Comparison of ENCODE assay signal across 23 cellular contexts in the genomic region with DNA sequence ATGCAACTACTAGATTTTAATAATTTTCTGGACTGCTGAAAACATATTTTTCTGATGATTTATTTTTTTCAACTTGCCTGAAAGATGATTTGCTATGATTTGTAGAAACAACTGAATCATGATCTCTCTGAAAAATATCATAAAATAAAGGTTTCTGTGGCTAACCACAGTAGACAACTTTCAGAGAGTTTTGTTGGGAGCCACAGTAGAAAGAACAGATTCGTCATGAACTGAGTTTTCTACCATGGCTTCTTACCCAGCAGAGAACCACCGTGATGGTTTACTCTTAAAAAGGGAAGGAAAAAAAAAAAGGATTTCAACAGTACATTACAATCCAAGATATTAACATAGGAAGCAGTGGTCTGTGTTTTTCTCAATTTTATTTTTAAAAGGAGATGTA. TPM values are rescaled to one million over a fixed set of nuclear protein-coding genes. Genes with fewer than 3 reads are reported as not detected.
A peak's percentile ranks its signal among the peaks of the same experiment; 100 is the strongest.
DNase-seq lines count a peak whose midpoint lies in the region; ATAC-seq and TF ChIP-seq lines count a peak whose summit lies in the region.
"Had no signal": no experiment of that assay in that cellular context is flagged by ENCODE, and none has a peak within 500 bp of the region (broad histone marks: within the 10 kb centered on the region; RNA-seq: fewer than 3 reads in every experiment).

No MANE protein-coding gene starts in this region.

- H4K20me1 ChIP-seq in DND-41 (ENCODE audit: insufficient read depth, low read length) (no peaks in the 10 kb centered on the region), MM.1S (ENCODE audit: insufficient read depth, low read length) (no peaks in the 10 kb centered on the region)

- H3K79me2 ChIP-seq in DND-41 (ENCODE audit: insufficient read depth, low read length) (no peaks in the 10 kb centered on the region), MM.1S (ENCODE audit: low read length) (no peaks in the 10 kb centered on the region)

- H3K27me3 ChIP-seq in DND-41 (ENCODE audit: insufficient read depth, low read length, poor library complexity) (peaks cover 33% of the 10 kb centered on the region), MM.1S (replicated peaks; ENCODE audit: insufficient read depth, low read length) (no peaks in the 10 kb centered on the region)
- H3K27me3 ChIP-seq: SJCRH30 had no signal

- peaks cover 19% of the 10 kb centered on the region for H3K27me3 Mint-ChIP-seq in activated CD8-positive, alpha-beta T cell treated with anti-CD3 and anti-CD28 coated beads for 36 hours
- peaks cover 31% of the 10 kb centered on the region for H3K27me3 Mint-ChIP-seq in activated CD8-positive, alpha-beta T cell treated with anti-CD3 and anti-CD28 coated beads, Interleukin-2, amount 10 ng/mL, durations not matched to agents 7 days and 5 days (ENCODE audit: low read depth)

- peaks cover 9% of the 10 kb centered on the region for H3K4me1 Mint-ChIP-seq in activated CD8-positive, alpha-beta T cell treated with anti-CD3 and anti-CD28 coated beads for 36 hours (ENCODE audit: low read depth)
- H3K4me1 Mint-ChIP-seq in activated CD8-positive, alpha-beta T cell treated with anti-CD3 and anti-CD28 coated beads, Interleukin-2, amount 10 ng/mL, durations not matched to agents 7 days and 5 days (ENCODE audit: low read depth): peaks cover 6% of the 10 kb centered on the region

- TF ChIP-seq CTCF in activated CD8-positive, alpha-beta T cell treated with anti-CD3 and anti-CD28 coated beads for 36 hours (IDR thresholded peaks at IDR 0.05): no peak
- TF ChIP-seq CTCF in DND-41 (IDR thresholded peaks at IDR 0.05; ENCODE audit: borderline replicate concordance, extremely low read depth, low read length, poor library complexity, severe bottlenecking): no peak
- no peak for TF ChIP-seq CTCF in MM.1S (IDR thresholded peaks at IDR 0.05; ENCODE audit: low read length)

- H3K36me3 ChIP-seq in DND-41 (ENCODE audit: insufficient read depth, low read length) (no peaks in the 10 kb centered on the region), MM.1S (replicated peaks; ENCODE audit: insufficient read depth, low read length) (no peaks in the 10 kb centered on the region)
- H3K36me3 ChIP-seq: MG63, SJCRH30 had no signal

- H3K27ac Mint-ChIP-seq in activated CD8-positive, alpha-beta T cell treated with anti-CD3 and anti-CD28 coated beads for 36 hours: no peak overlapping the region
- H3K27ac Mint-ChIP-seq in activated CD8-positive, alpha-beta T cell treated with anti-CD3 and anti-CD28 coated beads, Interleukin-2, amount 10 ng/mL, durations not matched to agents 7 days and 5 days: no peak overlapping the region

- no peak for DNase-seq in activated CD8-positive, alpha-beta T cell treated with anti-CD3 and anti-CD28 coated beads for 36 hours
- DNase-seq in activated CD8-positive, alpha-beta T cell treated with anti-CD3 and anti-CD28 coated beads, Interleukin-2, amount 10 ng/mL, durations not matched to agents 7 days and 5 days: no peak
- DNase-seq in DND-41 (no peak), MM.1S (peak; percentile 22), myocyte (ENCODE audit: low read depth) (peak; percentile 37), substantia nigra (lab: John Stamatoyannopoulos, UW) (no peak), NCI-H774 (lab: John Stamatoyannopoulos, UW) (no peak)
- DNase-seq: Calu3, DMS79 treated with DMSO at 0.1 percent for 48 hours, H7, MG63, NCI-H2029, NCI-H345, NCI-H510A treated with DMSO at 0.1 percent for 48 hours, PC-9, SJCRH30 had no signal

- H3F3A ChIP-seq in MM.1S (ENCODE audit: insufficient read depth, low read length): no peaks in the 10 kb centered on the region

- H3K4me3 Mint-ChIP-seq in activated CD8-positive, alpha-beta T cell treated with anti-CD3 and anti-CD28 coated beads for 36 hours: no peak overlapping the region
- H3K4me3 Mint-ChIP-seq in activated CD8-positive, alpha-beta T cell treated with anti-CD3 and anti-CD28 coated beads, Interleukin-2, amount 10 ng/mL, durations not matched to agents 7 days and 5 days: no peak overlapping the region

- no peak overlapping the region for H3K4me2 ChIP-seq in DND-41 (ENCODE audit: insufficient read depth, low read length)
- H3K4me2 ChIP-seq in MM.1S (ENCODE audit: low read depth, low read length): no peak overlapping the region
- H3K4me2 ChIP-seq: PC-9 had no signal

- intact Hi-C loops in activated CD8-positive, alpha-beta T cell treated with anti-CD3 and anti-CD28 coated beads for 36 hours (cut with micrococcal nuclease): no loop called here

- H3K9ac ChIP-seq in DND-41 (ENCODE audit: low read depth, low read length) (no peak overlapping the region), MM.1S (ENCODE audit: low read length) (no peak overlapping the region)

- CTCF ChIA-PET in activated CD8-positive, alpha-beta T cell treated with anti-CD3 and anti-CD28 coated beads for 36 hours (lab: Charles Lee): interaction anchor here (1.4 kb wide), 1 partner anchor 50 kb away, joined by 3 read pairs; no protein-coding TSS in a partner anchor
- CTCF ChIA-PET in activated CD8-positive, alpha-beta T cell treated with anti-CD3 and anti-CD28 coated beads, Interleukin-2, amount 10 ng/mL, durations not matched to agents 7 days and 5 days (lab: Charles Lee): no interaction called here

- no peaks in the 10 kb centered on the region for H3K4me1 ChIP-seq in DND-41 (ENCODE audit: insufficient read depth, low read length)
- no peaks in the 10 kb centered on the region for H3K4me1 ChIP-seq in MM.1S (ENCODE audit: low read length)
- H3K4me1 ChIP-seq: SJCRH30 had no signal

- POLR2A ChIA-PET in activated CD8-positive, alpha-beta T cell treated with anti-CD3 and anti-CD28 coated beads for 36 hours (lab: Charles Lee): no interaction called here
- POLR2A ChIA-PET in activated CD8-positive, alpha-beta T cell treated with anti-CD3 and anti-CD28 coated beads, Interleukin-2, amount 10 ng/mL, durations not matched to agents 7 days and 5 days (lab: Charles Lee): interaction anchor here (0.9 kb wide), 1 partner anchor 18 kb away, joined by 3 read pairs; a partner anchor contains a TSS

- H3K9me3 ChIP-seq in DND-41 (ENCODE audit: insufficient read depth, low read length, severe bottlenecking) (no peaks in the 10 kb centered on the region), MM.1S (replicated peaks; ENCODE audit: insufficient read depth, low read length) (no peaks in the 10 kb centered on the region)
- H3K9me3 ChIP-seq: MG63, SJCRH30 had no signal

- ATAC-seq in activated CD8-positive, alpha-beta T cell treated with anti-CD3 and anti-CD28 coated beads for 36 hours: peak; percentile 55
- no peak for ATAC-seq in activated CD8-positive, alpha-beta T cell treated with anti-CD3 and anti-CD28 coated beads, Interleukin-2, amount 10 ng/mL, durations not matched to agents 7 days and 5 days
- peak; percentile 48; the same call in 1 of the 3 replicates for ATAC-seq in DND-41 (ENCODE audit: insufficient read depth, low read depth)
- ATAC-seq: K562, Right ventricle myocardium inferior, SK-N-SH treated with all-trans-retinoic acid at 6 μM for 48 hours had no signal

- H2AFZ ChIP-seq in DND-41 (ENCODE audit: low read depth, low read length) (no peak overlapping the region), MM.1S (ENCODE audit: low read length) (no peak overlapping the region)
- H2AFZ ChIP-seq: PC-9 had no signal

- H3K27ac ChIP-seq in DND-41 (ENCODE audit: low read length) (no peak overlapping the region), MM.1S (ENCODE audit: low read length) (no peak overlapping the region), substantia nigra (ENCODE audit: low read depth, low read length, poor library complexity, severe bottlenecking) (no peak overlapping the region)
- H3K27ac ChIP-seq: PC-9, SJCRH30 had no signal

- H3K36me3 Mint-ChIP-seq in activated CD8-positive, alpha-beta T cell treated with anti-CD3 and anti-CD28 coated beads for 36 hours (ENCODE audit: low read depth): no peaks in the 10 kb centered on the region
- H3K36me3 Mint-ChIP-seq in activated CD8-positive, alpha-beta T cell treated with anti-CD3 and anti-CD28 coated beads, Interleukin-2, amount 10 ng/mL, durations not matched to agents 7 days and 5 days (ENCODE audit: low read depth): no peaks in the 10 kb centered on the region

- H3K4me3 ChIP-seq in DND-41 (ENCODE audit: low read depth in 1 of 2, low read length in 2 of 2) (no peak overlapping the region), MM.1S (ENCODE audit: low read length) (no peak overlapping the region)
- H3K4me3 ChIP-seq: K562, MG63, PC-9, SJCRH30 had no signal

- no peaks in the 10 kb centered on the region for H3K9me2 ChIP-seq in MM.1S (replicated peaks; ENCODE audit: insufficient read depth, low read length)

- no peaks in the 10 kb centered on the region for H3K9me3 Mint-ChIP-seq in activated CD8-positive, alpha-beta T cell treated with anti-CD3 and anti-CD28 coated beads for 36 hours
- no peaks in the 10 kb centered on the region for H3K9me3 Mint-ChIP-seq in activated CD8-positive, alpha-beta T cell treated with anti-CD3 and anti-CD28 coated beads, Interleukin-2, amount 10 ng/mL, durations not matched to agents 7 days and 5 days (ENCODE audit: insufficient read depth)

RNA-seq across cellular contexts. Expression of a gene that starts 18.0 kb away (rescaled TPM):
- total RNA-seq in activated CD8-positive, alpha-beta T cell treated with anti-CD3 and anti-CD28 coated beads for 36 hours: not detected
- total RNA-seq in activated CD8-positive, alpha-beta T cell treated with anti-CD3 and anti-CD28 coated beads, Interleukin-2, amount 10 ng/mL, durations not matched to agents 7 days and 5 days: not detected
- total RNA-seq in myocyte: not detected in 2 replicates
- not detected for polyA plus RNA-seq in myocyte (2012)
- total RNA-seq: A172, Calu3, H7, HT1080, K562, Right ventricle myocardium inferior, SJCRH30 had no signal
- polyA plus RNA-seq: BJ, HepG2, K562 had no signal

RNA-seq across cellular contexts. Expression of a gene that starts 18.1 kb away (rescaled TPM):
- total RNA-seq in activated CD8-positive, alpha-beta T cell treated with anti-CD3 and anti-CD28 coated beads for 36 hours: 10 to 100 TPM; 24.9 to 27.2 TPM
- total RNA-seq in activated CD8-positive, alpha-beta T cell treated with anti-CD3 and anti-CD28 coated beads, Interleukin-2, amount 10 ng/mL, durations not matched to agents 7 days and 5 days: 10 to 100 TPM; 28.4 to 30.7 TPM
- total RNA-seq in myocyte: 1.9 and 4.9 TPM in 2 replicates
- 0.21 TPM for polyA plus RNA-seq in myocyte (2012)

Comparison
In these comparisons a context has a peak if more than half of its experiments do, and no peak if none do; other contexts are left out.
1. DNase-seq: peak in MM.1S (single experiment) and myocyte (single experiment); none in activated CD8-positive, alpha-beta T cell treated with anti-CD3 and anti-CD28 coated beads for 36 hours (single experiment), activated CD8-positive, alpha-beta T cell treated with anti-CD3 and anti-CD28 coated beads, Interleukin-2, amount 10 ng/mL, durations not matched to agents 7 days and 5 days (single experiment), DND-41 (single experiment), substantia nigra (0 of 49) and NCI-H774 (single experiment).